Comparison of ENCODE assay signal across 9 cellular contexts in the genomic region with DNA sequence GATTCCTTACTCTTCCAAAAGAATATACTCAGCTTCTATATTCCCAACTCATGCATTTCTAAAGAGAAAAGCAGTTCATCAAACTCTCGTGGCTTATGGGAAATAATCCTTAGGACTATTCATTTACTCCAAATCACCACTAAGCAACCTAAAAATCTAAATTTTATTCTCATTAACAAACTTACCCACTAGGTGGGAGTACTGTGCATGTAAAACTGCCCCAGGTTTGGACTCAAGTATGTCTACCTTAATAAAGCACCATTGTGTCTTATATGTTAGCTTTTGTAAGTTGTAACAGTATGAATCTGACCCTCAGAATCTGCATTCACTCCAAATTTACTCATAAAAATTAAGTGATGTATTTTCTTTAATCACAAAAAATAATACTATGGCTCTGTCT. TPM values are rescaled to one million over a fixed set of nuclear protein-coding genes. Genes with fewer than 3 reads are reported as not detected.
DNase-seq lines count a peak whose midpoint lies in the region; FAIRE-seq and TF ChIP-seq lines count a peak whose summit lies in the region.
"Had no signal": no experiment of that assay in that cellular context is flagged by ENCODE, and none has a peak within 500 bp of the region (broad histone marks: within the 10 kb centered on the region; RNA-seq: fewer than 3 reads in every experiment).

No MANE protein-coding gene starts in this region.

- H3K4me3 ChIP-seq in prostate gland: no peak overlapping the region

- WGBS in prostate gland: 75% methylated on average over 1 of the region's 1 CpG

- H3K27ac ChIP-seq in epithelial cell of prostate (peak overlapping the region; percentile 80), prostate gland (peak overlapping the region in 1 of 2 donors; percentile 64)

- H3K36me3 ChIP-seq in prostate gland: no peaks in the 10 kb centered on the region

- no peak for TF ChIP-seq POLR2A in prostate gland (IDR thresholded peaks at IDR 0.05)

- TF ChIP-seq CTCF in GM13977 (IDR thresholded peaks at IDR 0.05; ENCODE audit: extremely low read depth, insufficient read depth, missing control alignments) (peak; percentile 37), prostate gland (IDR thresholded peaks at IDR 0.05) (peak in 2 of 4 experiments; percentile 18 to 21)

- no peaks in the 10 kb centered on the region for H3K9me3 ChIP-seq in prostate gland

- in situ Hi-C loops in GM13977 (cut with MboI; ENCODE audit: low pct_unique_long_range_greater_than_20kb, low sequenced_read_pairs, unreplicated experiment): no loop called here

- peak; percentile 98 for FAIRE-seq in A204.1 (lab: Jason Lieb, UNC)
- FAIRE-seq: colon had no signal

- no peaks in the 10 kb centered on the region for H3K27me3 ChIP-seq in prostate gland (replicated peaks; ENCODE audit: insufficient read depth)

- intact Hi-C loops in prostate gland (cut with DNase I): no loop called here

- H3K4me1 ChIP-seq in prostate gland (replicated peaks): no peaks in the 10 kb centered on the region

- DNase-seq in GM13977 (ENCODE audit: low spot score) (no peak), NCI-H524 treated with DMSO at 0.1 percent for 48 hours (lab: John Stamatoyannopoulos, UW) (peak; percentile 5), epithelial cell of prostate (ENCODE audit: low read depth, low spot score) (no peak), RPMI8226 (no peak), OCI-M2 (lab: John Stamatoyannopoulos, UW; ENCODE audit: unreplicated experiment) (no peak), NCI-H1092 treated with DMSO at 0.1 percent for 48 hours (lab: John Stamatoyannopoulos, UW) (no peak), prostate gland (ENCODE audit: low spot score) (no peak)

RNA-seq across cellular contexts. Expression of gene RAD18, which starts 25.3 kb away (rescaled TPM):
- 10 to 100 TPM; 12.2 to 15.6 TPM for total RNA-seq in prostate gland
